ENCODE assay signal across 20 cellular contexts in genomic region chrX:45830343-45830742, GRCh38.
DNase-seq lines count a peak whose midpoint lies in the region; ATAC-seq and TF ChIP-seq lines count a peak whose summit lies in the region.
"Had no signal": no experiment of that assay in that cellular context is flagged by ENCODE, and none has a peak within 500 bp of the region (broad histone marks: within the 10 kb centered on the region; RNA-seq: fewer than 3 reads in every experiment).

No MANE protein-coding gene starts in this region.

- H3K4me3 ChIP-seq in RWPE2 (ENCODE audit: severe bottlenecking) = no peak overlapping the region
- H3K4me3 ChIP-seq in smooth muscle cell = no peak overlapping the region
- H3K4me3 ChIP-seq: heart left ventricle, tibial artery had no signal

- peaks cover 70% of the 10 kb centered on the region for H4K20me1 ChIP-seq in smooth muscle cell (ENCODE audit: low read depth)

- H3K36me3 Mint-ChIP-seq in activated naive CD4-positive, alpha-beta T cell treated with anti-CD3 and anti-CD28 coated beads, Interleukin-2, amount 10 ng/mL, durations not matched to agents 7 days and 5 days = peaks cover 30% of the 10 kb centered on the region
- peaks cover 16% of the 10 kb centered on the region for H3K36me3 Mint-ChIP-seq in activated naive CD8-positive, alpha-beta T cell treated with anti-CD3 and anti-CD28 coated beads, Interleukin-2, amount 10 ng/mL, durations not matched to agents 7 days and 5 days
- H3K36me3 Mint-ChIP-seq: stimulated activated naive B cell treated with anti-CD40 and anti-IgM and Interleukin-4, amounts not matched to agents 10 μg/mL and 1 μg/mL and 100 μg/mL, for 72 hours had no signal

- H3K27me3 Mint-ChIP-seq in activated naive CD4-positive, alpha-beta T cell treated with anti-CD3 and anti-CD28 coated beads, Interleukin-2, amount 10 ng/mL, durations not matched to agents 7 days and 5 days = no peaks in the 10 kb centered on the region
- H3K27me3 Mint-ChIP-seq in activated naive CD8-positive, alpha-beta T cell treated with anti-CD3 and anti-CD28 coated beads, Interleukin-2, amount 10 ng/mL, durations not matched to agents 7 days and 5 days = no peaks in the 10 kb centered on the region
- H3K27me3 Mint-ChIP-seq: progenitor cell of endocrine pancreas had no signal

- H3K9ac ChIP-seq in smooth muscle cell (ENCODE audit: low read depth) = no peak overlapping the region
- H3K9ac ChIP-seq: KMS-11 had no signal

- CTCF ChIA-PET in activated naive CD4-positive, alpha-beta T cell treated with anti-CD3 and anti-CD28 coated beads, Interleukin-2, amount 10 ng/mL, durations not matched to agents 7 days and 5 days (lab: Charles Lee) = interaction anchor here (1.7 kb wide), 1 partner anchor 24 kb away, joined by 4 read pairs; no protein-coding TSS in a partner anchor

- no peak for ATAC-seq in RWPE2 (ENCODE audit: low read depth)
- ATAC-seq in activated naive CD8-positive, alpha-beta T cell treated with anti-CD3 and anti-CD28 coated beads, Interleukin-2, amount 10 ng/mL, durations not matched to agents 7 days and 5 days (ENCODE audit: low read depth) = no peak
- ATAC-seq in stimulated activated naive CD8-positive, alpha-beta T cell treated with anti-CD3 and anti-CD28 coated beads, Interleukin-15, Interleukin-2, amounts not matched to agents 100 U/mL and 50 U/mL, for 24 hours = peak; percentile 46
- ATAC-seq in HG02763 (IDR thresholded peaks at IDR 0.05; ENCODE audit: unreplicated experiment) = no peak
- ATAC-seq: heart left ventricle; stimulated activated naive B cell treated with anti-CD40 and anti-IgM and Interleukin-4, amounts not matched to agents 10 μg/mL and 1 μg/mL and 100 μg/mL, for 72 hours had no signal

- no peak overlapping the region for H2AFZ ChIP-seq in smooth muscle cell (ENCODE audit: low read depth)

- no peak overlapping the region for H3K4me2 ChIP-seq in smooth muscle cell
- H3K4me2 ChIP-seq: KMS-11 had no signal

- H3K27ac Mint-ChIP-seq in activated naive CD4-positive, alpha-beta T cell treated with anti-CD3 and anti-CD28 coated beads, Interleukin-2, amount 10 ng/mL, durations not matched to agents 7 days and 5 days = peak overlapping the region; percentile 47
- H3K27ac Mint-ChIP-seq in activated naive CD8-positive, alpha-beta T cell treated with anti-CD3 and anti-CD28 coated beads, Interleukin-2, amount 10 ng/mL, durations not matched to agents 7 days and 5 days = peak overlapping the region; percentile 34
- H3K27ac Mint-ChIP-seq: endodermal cell; progenitor cell of endocrine pancreas; stimulated activated naive B cell treated with anti-CD40 and anti-IgM and Interleukin-4, amounts not matched to agents 10 μg/mL and 1 μg/mL and 100 μg/mL, for 72 hours had no signal

- H3K36me3 ChIP-seq in RWPE2 (ENCODE audit: low read depth) = peaks cover 54% of the 10 kb centered on the region
- no peaks in the 10 kb centered on the region for H3K36me3 ChIP-seq in smooth muscle cell (ENCODE audit: low read depth)
- H3K36me3 ChIP-seq: heart left ventricle, tibial artery had no signal

- H3K9me3 ChIP-seq in RWPE2 (ENCODE audit: severe bottlenecking) (no peaks in the 10 kb centered on the region), smooth muscle cell (replicated peaks; ENCODE audit: low read depth) (no peaks in the 10 kb centered on the region)
- H3K9me3 ChIP-seq: heart left ventricle, tibial artery had no signal

- POLR2A ChIA-PET in activated naive CD8-positive, alpha-beta T cell treated with anti-CD3 and anti-CD28 coated beads, Interleukin-2, amount 10 ng/mL, durations not matched to agents 7 days and 5 days (lab: Charles Lee) = no interaction called here

- WGBS in smooth muscle cell (ENCODE audit: low lambda C conversion rate) = 71% methylated on average over 2 of the region's 2 CpGs

- peak overlapping the region; percentile 29 for H3K27ac ChIP-seq in RWPE2 (ENCODE audit: poor library complexity, severe bottlenecking)
- no peak overlapping the region for H3K27ac ChIP-seq in smooth muscle cell (ENCODE audit: low read depth)
- H3K27ac ChIP-seq: C4-2B, heart left ventricle, KMS-11, tibial artery had no signal

- no peak overlapping the region for H3K4me3 Mint-ChIP-seq in activated naive CD4-positive, alpha-beta T cell treated with anti-CD3 and anti-CD28 coated beads, Interleukin-2, amount 10 ng/mL, durations not matched to agents 7 days and 5 days
- no peak overlapping the region for H3K4me3 Mint-ChIP-seq in activated naive CD8-positive, alpha-beta T cell treated with anti-CD3 and anti-CD28 coated beads, Interleukin-2, amount 10 ng/mL, durations not matched to agents 7 days and 5 days
- H3K4me3 Mint-ChIP-seq: endodermal cell; stimulated activated naive B cell treated with anti-CD40 and anti-IgM and Interleukin-4, amounts not matched to agents 10 μg/mL and 1 μg/mL and 100 μg/mL, for 72 hours had no signal

- peaks cover 5% of the 10 kb centered on the region for H3K4me1 ChIP-seq in RWPE2 (ENCODE audit: insufficient read depth, poor library complexity, severe bottlenecking)
- H3K4me1 ChIP-seq in smooth muscle cell (ENCODE audit: low read depth) = peaks cover 3% of the 10 kb centered on the region
- H3K4me1 ChIP-seq: heart left ventricle, tibial artery had no signal

- H3K79me2 ChIP-seq in smooth muscle cell (ENCODE audit: low read depth) = peaks cover 51% of the 10 kb centered on the region

- H3K27me3 ChIP-seq in RWPE2 (ENCODE audit: insufficient read depth, poor library complexity, severe bottlenecking) (no peaks in the 10 kb centered on the region), smooth muscle cell (ENCODE audit: low read depth) (no peaks in the 10 kb centered on the region)
- H3K27me3 ChIP-seq: tibial artery had no signal

- peaks cover 30% of the 10 kb centered on the region for H3K4me1 Mint-ChIP-seq in activated naive CD4-positive, alpha-beta T cell treated with anti-CD3 and anti-CD28 coated beads, Interleukin-2, amount 10 ng/mL, durations not matched to agents 7 days and 5 days
- H3K4me1 Mint-ChIP-seq in activated naive CD8-positive, alpha-beta T cell treated with anti-CD3 and anti-CD28 coated beads, Interleukin-2, amount 10 ng/mL, durations not matched to agents 7 days and 5 days = peaks cover 14% of the 10 kb centered on the region
- H3K4me1 Mint-ChIP-seq: stimulated activated naive B cell treated with anti-CD40 and anti-IgM and Interleukin-4, amounts not matched to agents 10 μg/mL and 1 μg/mL and 100 μg/mL, for 72 hours had no signal

- H3F3A ChIP-seq in smooth muscle cell (ENCODE audit: low read depth) = no peaks in the 10 kb centered on the region

- DNase-seq in activated naive CD4-positive, alpha-beta T cell treated with anti-CD3 and anti-CD28 coated beads, Interleukin-2, amount 10 ng/mL, durations not matched to agents 7 days and 5 days = no peak
- no peak for DNase-seq in activated naive CD4-positive, alpha-beta T cell treated with Interleukin-2 at 50 U/mL for 16 hours
- DNase-seq in RWPE2 (ENCODE audit: low spot score) (no peak), amygdala (lab: John Stamatoyannopoulos, UW) (no peak), smooth muscle cell (lab: John Stamatoyannopoulos, UW; ENCODE audit: unreplicated experiment) (no peak)
- DNase-seq in activated naive CD8-positive, alpha-beta T cell treated with anti-CD3 and anti-CD28 coated beads, Interleukin-2, amount 10 ng/mL, durations not matched to agents 7 days and 5 days = no peak
- DNase-seq in stimulated activated naive CD8-positive, alpha-beta T cell treated with anti-CD3 and anti-CD28 coated beads, Interleukin-15, Interleukin-2, amounts not matched to agents 100 U/mL and 50 U/mL, for 24 hours = no peak
- DNase-seq: activated CD4-positive, alpha-beta T cell treated with anti-CD3 and anti-CD28 coated beads, Interleukin-2, amount 50 U/mL, for 48 hours; activated effector memory CD4-positive, alpha-beta T cell treated with Interleukin-2 at 50 U/mL for 16 hours; endodermal cell; heart left ventricle; NCI-H187; OCI-M1; SHP77 treated with DMSO at 0.1 percent for 48 hours; stimulated activated naive B cell treated with anti-CD40 and anti-IgM and Interleukin-4, amounts not matched to agents 10 μg/mL and 1 μg/mL and 100 μg/mL, for 72 hours; tibial artery had no signal

- no peak for TF ChIP-seq CTCF in RWPE2 (IDR thresholded peaks at IDR 0.05; ENCODE audit: poor library complexity, severe bottlenecking)
- TF ChIP-seq CTCF in smooth muscle cell (IDR thresholded peaks at IDR 0.05; ENCODE audit: borderline replicate concordance, insufficient read depth, poor library complexity, severe bottlenecking) = no peak

- peaks cover 5% of the 10 kb centered on the region for H3K9me3 Mint-ChIP-seq in activated naive CD4-positive, alpha-beta T cell treated with anti-CD3 and anti-CD28 coated beads, Interleukin-2, amount 10 ng/mL, durations not matched to agents 7 days and 5 days
- peaks cover 2% of the 10 kb centered on the region for H3K9me3 Mint-ChIP-seq in activated naive CD8-positive, alpha-beta T cell treated with anti-CD3 and anti-CD28 coated beads, Interleukin-2, amount 10 ng/mL, durations not matched to agents 7 days and 5 days
- H3K9me3 Mint-ChIP-seq: stimulated activated naive B cell treated with anti-CD40 and anti-IgM and Interleukin-4, amounts not matched to agents 10 μg/mL and 1 μg/mL and 100 μg/mL, for 72 hours had no signal
